Comparison of ENCODE assay signal across 17 cellular contexts in the genomic region with DNA sequence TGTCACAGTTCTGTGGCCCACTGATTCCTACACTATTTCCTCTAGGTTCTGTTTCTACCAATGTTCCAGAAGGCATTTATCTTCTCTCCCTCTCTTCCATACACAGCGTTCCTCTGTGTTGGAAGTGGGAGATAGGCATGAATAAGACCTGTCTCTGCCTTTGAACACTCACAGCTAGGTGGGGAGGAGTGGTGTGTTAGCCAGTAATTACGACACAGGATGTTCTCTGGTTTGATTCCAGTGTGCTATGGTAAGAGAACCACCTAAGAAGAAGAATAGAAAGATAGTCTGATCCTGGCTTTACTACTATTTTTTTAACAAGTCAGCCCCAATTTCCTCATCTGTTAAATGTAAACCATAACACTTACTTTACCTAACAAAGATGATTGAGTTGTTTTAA.
"Had no signal": no experiment of that assay in that cellular context is flagged by ENCODE, and none has a peak within 500 bp of the region (broad histone marks: within the 10 kb centered on the region; RNA-seq: fewer than 3 reads in every experiment).

No MANE protein-coding gene starts in this region.

- H3K9me3 Mint-ChIP-seq: activated naive CD4-positive, alpha-beta T cell treated with anti-CD3 and anti-CD28 coated beads for 36 hours; brain; dendritic cell treated with granulocyte-macrophage colony-stimulating factor and Interleukin-4, amounts not matched to agents 40 ng/mL and 50 ng/mL, for 4 days had no signal

- H3K9me3 ChIP-seq: ovary, right lobe of liver, SK-N-SH, stomach, testis, upper lobe of left lung had no signal

- H3K4me3 Mint-ChIP-seq: activated naive CD4-positive, alpha-beta T cell treated with anti-CD3 and anti-CD28 coated beads for 36 hours; brain; dendritic cell treated with granulocyte-macrophage colony-stimulating factor and Interleukin-4, amounts not matched to agents 40 ng/mL and 50 ng/mL, for 4 days had no signal

- H3K36me3 Mint-ChIP-seq: brain had no signal

- H3K27ac ChIP-seq: ovary, right lobe of liver, stomach, testis, upper lobe of left lung had no signal

- H3K27ac Mint-ChIP-seq: activated naive CD4-positive, alpha-beta T cell treated with anti-CD3 and anti-CD28 coated beads for 36 hours; dendritic cell treated with granulocyte-macrophage colony-stimulating factor and Interleukin-4, amounts not matched to agents 40 ng/mL and 50 ng/mL, for 4 days had no signal

- ATAC-seq: right lobe of liver had no signal

- H3K4me3 ChIP-seq: ovary, right lobe of liver, smooth muscle cell, stomach, testis, upper lobe of left lung had no signal

- H3K36me3 ChIP-seq: ovary, right lobe of liver, stomach, upper lobe of left lung had no signal

- H3K4me1 ChIP-seq: right lobe of liver, stomach, testis had no signal

- DNase-seq: activated CD4-positive, alpha-beta T cell treated with anti-CD3 and anti-CD28 coated beads, Interleukin-2, amount 50 U/mL, for 48 hours; activated CD4-positive, CD25-positive, alpha-beta regulatory T cell treated with anti-CD3 and anti-CD28 coated beads, Interleukin-2, amount 50 U/mL, for 72 hours; activated naive CD4-positive, alpha-beta T cell treated with anti-CD3 and anti-CD28 coated beads for 36 hours; amygdala; head of caudate nucleus; mesendoderm; ovary; right lobe of liver; SK-N-SH; stimulated activated CD4-positive, alpha-beta T cell treated with anti-CD3 and anti-CD28 coated beads, Interleukin-4, amount 100 ng/mL, for 4 hours; stimulated activated CD8-positive, alpha-beta memory T cell treated with anti-CD3 and anti-CD28 coated beads, Interleukin-4, amount 100 ng/mL, for 48 hours; stomach; testis; upper lobe of left lung had no signal

- H3K27me3 ChIP-seq: ovary, right lobe of liver, stomach, testis, upper lobe of left lung had no signal
